In the genomic region with DNA sequence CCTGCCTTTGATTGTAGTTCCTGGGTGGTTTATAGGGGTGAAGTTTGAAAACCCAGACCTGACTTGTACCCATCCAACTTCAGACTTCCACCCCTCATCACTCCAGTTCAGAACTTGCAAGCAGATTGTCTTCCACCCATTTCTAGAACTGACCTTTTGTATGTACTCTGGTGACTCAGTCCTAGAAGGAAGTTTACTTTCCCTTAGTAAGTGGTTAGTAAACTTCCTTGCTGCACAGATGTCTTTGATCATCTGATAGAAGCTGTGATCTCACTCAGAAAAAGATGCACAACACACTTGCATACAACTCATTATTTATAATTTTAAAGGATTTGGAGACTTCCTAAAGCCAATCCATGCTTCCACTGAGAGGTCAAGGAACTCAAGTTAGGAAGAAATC, we compare ENCODE assay signal across 14 cellular contexts.
DNase-seq lines count a peak whose midpoint lies in the region; ATAC-seq and TF ChIP-seq lines count a peak whose summit lies in the region.
"Had no signal": no experiment of that assay in that cellular context is flagged by ENCODE, and none has a peak within 500 bp of the region (broad histone marks: within the 10 kb centered on the region; RNA-seq: fewer than 3 reads in every experiment).

No MANE protein-coding gene starts in this region.

- no peak overlapping the region; the same call in 1 of the 2 replicates for H3K4ac ChIP-seq in IMR-90 (ENCODE audit: low read depth, low read length)

- H3K36me3 ChIP-seq in DND-41 (ENCODE audit: insufficient read depth, low read length) (no peaks in the 10 kb centered on the region), IMR-90 (ENCODE audit: control insufficient read depth, insufficient read depth, low read length) (no peaks in the 10 kb centered on the region), mammary epithelial cell (ENCODE audit: insufficient read depth, low read length) (no peaks in the 10 kb centered on the region), tibial artery (no peaks in the 10 kb centered on the region)
- H3K36me3 ChIP-seq: thoracic aorta had no signal

- no peak for TF ChIP-seq RAD21 in IMR-90 (IDR thresholded peaks at IDR 0.05; ENCODE audit: low read length)

- DNase-seq in DND-41 = no peak
- DNase-seq in IMR-90 = peak; percentile 53
- DNase-seq in mammary epithelial cell = peak; percentile 68
- peak; percentile 49 for DNase-seq in myocyte (ENCODE audit: low read depth)
- DNase-seq in tibial artery = no peak
- no peak for DNase-seq in HuH-7 (ENCODE audit: low spot score)
- DNase-seq: activated CD8-positive, alpha-beta T cell treated with anti-CD3 and anti-CD28 coated beads, Interleukin-2, amount 10 ng/mL, durations not matched to agents 7 days and 5 days; DMS 273 treated with DMSO at 0.1 percent for 48 hours; hypothalamus; naive thymus-derived CD4-positive, alpha-beta T cell; NCI-H1417 had no signal

- dilution Hi-C loops in IMR-90 (cut with HindIII; ENCODE audit: low sequenced_read_pairs, unreplicated experiment) (no loop called here), mammary epithelial cell (cut with HindIII; ENCODE audit: low sequenced_read_pairs) (no loop called here)

- ATAC-seq in DND-41 (ENCODE audit: insufficient read depth, low read depth) = peak; percentile 79
- ATAC-seq in IMR-90 (ENCODE audit: low read depth) = peak; percentile 77
- ATAC-seq in GM18511 (IDR thresholded peaks at IDR 0.05; ENCODE audit: unreplicated experiment) = no peak
- no peak for ATAC-seq in GM21447 (IDR thresholded peaks at IDR 0.05; ENCODE audit: unreplicated experiment)
- ATAC-seq: activated CD8-positive, alpha-beta T cell treated with anti-CD3 and anti-CD28 coated beads, Interleukin-2, amount 10 ng/mL, durations not matched to agents 7 days and 5 days; naive thymus-derived CD4-positive, alpha-beta T cell had no signal

- H2BK20ac ChIP-seq in IMR-90 (ENCODE audit: low read depth, low read length) = peak overlapping the region; percentile 76; the same call in 1 of the 2 replicates

- H2AK9ac ChIP-seq in IMR-90 (replicated peaks; ENCODE audit: low read depth, low read length, poor library complexity) = no peak overlapping the region

- no peak overlapping the region for H3K4me3 ChIP-seq in DND-41 (ENCODE audit: low read depth in 1 of 2, low read length in 2 of 2)
- H3K4me3 ChIP-seq in IMR-90 (ENCODE audit: insufficient read depth, low read depth, low read length) = no peak overlapping the region
- H3K4me3 ChIP-seq in mammary epithelial cell (replicated peaks in 1 of 3; ENCODE audit: insufficient read depth in 1 of 3, low read depth in 2 of 3, low read length in 3 of 3) = no peak overlapping the region
- no peak overlapping the region for H3K4me3 ChIP-seq in tibial artery
- H3K4me3 ChIP-seq: thoracic aorta had no signal

- H2AFZ ChIP-seq in DND-41 (ENCODE audit: low read depth, low read length) (peak overlapping the region; percentile 58; the same call in 1 of the 2 replicates), IMR-90 (replicated peaks; ENCODE audit: low read length, poor library complexity) (no peak overlapping the region), mammary epithelial cell (ENCODE audit: low read depth, low read length) (peak overlapping the region; percentile 12)

- H3K9ac ChIP-seq in DND-41 (ENCODE audit: low read depth, low read length) (no peak overlapping the region), IMR-90 (ENCODE audit: low read depth, low read length) (no peak overlapping the region), mammary epithelial cell (ENCODE audit: insufficient read depth, low read length) (no peak overlapping the region)

- H2BK120ac ChIP-seq in IMR-90 (ENCODE audit: low read depth, low read length) = peak overlapping the region; percentile 60; the same call in 1 of the 2 replicates

- H4K20me1 ChIP-seq in DND-41 (ENCODE audit: insufficient read depth, low read length) = no peaks in the 10 kb centered on the region
- H4K20me1 ChIP-seq in IMR-90 (ENCODE audit: insufficient read depth, low read length) = no peaks in the 10 kb centered on the region
- H4K20me1 ChIP-seq in mammary epithelial cell (ENCODE audit: insufficient read depth, low read length) = no peaks in the 10 kb centered on the region

- peak overlapping the region; percentile 72 for H2BK5ac ChIP-seq in IMR-90 (ENCODE audit: low read depth, low read length, poor library complexity, severe bottlenecking)

- H3K9me3 ChIP-seq in DND-41 (ENCODE audit: insufficient read depth, low read length, severe bottlenecking) = no peaks in the 10 kb centered on the region
- no peaks in the 10 kb centered on the region for H3K9me3 ChIP-seq in IMR-90 (ENCODE audit: control insufficient read depth, insufficient read depth, low read length)
- H3K9me3 ChIP-seq in mammary epithelial cell (replicated peaks; ENCODE audit: insufficient read depth, low read length) = no peaks in the 10 kb centered on the region
- H3K9me3 ChIP-seq in tibial artery = no peaks in the 10 kb centered on the region
- H3K9me3 ChIP-seq: thoracic aorta had no signal

- no peak overlapping the region for H3K56ac ChIP-seq in IMR-90 (ENCODE audit: extremely low read depth, insufficient read depth, low read length)

- H3K4me1 ChIP-seq in DND-41 (ENCODE audit: insufficient read depth, low read length) (peaks cover 13% of the 10 kb centered on the region), IMR-90 (ENCODE audit: control insufficient read depth, insufficient read depth, low read length) (0 out of 2 replicates have a peak, but pooled peaks cover 2% of the 10 kb centered on the region), mammary epithelial cell (ENCODE audit: insufficient read depth, low read length) (peaks cover 20% of the 10 kb centered on the region), tibial artery (no peaks in the 10 kb centered on the region)

- BruUV-seq in IMR-90 (replicated peaks; lab: Mats Ljungman, UMichigan) (no TSS peak), mammary epithelial cell (replicated peaks; lab: Mats Ljungman, UMichigan) (no TSS peak)

- H4K91ac ChIP-seq in IMR-90 (ENCODE audit: insufficient read depth, low read depth, low read length) = peak overlapping the region; percentile 37; the same call in 1 of the 2 replicates

- peak overlapping the region; percentile 86; the same call in 1 of the 3 replicates for H2BK15ac ChIP-seq in IMR-90 (ENCODE audit: low read depth, low read length)

- no peaks in the 10 kb centered on the region for H3K27me3 ChIP-seq in DND-41 (ENCODE audit: insufficient read depth, low read length, poor library complexity)
- no peaks in the 10 kb centered on the region for H3K27me3 ChIP-seq in IMR-90 (ENCODE audit: control insufficient read depth, insufficient read depth, low read length)
- H3K27me3 ChIP-seq in mammary epithelial cell (ENCODE audit: insufficient read depth, low read length) = no peaks in the 10 kb centered on the region
- no peaks in the 10 kb centered on the region for H3K27me3 ChIP-seq in tibial artery

- no peaks in the 10 kb centered on the region for H3K79me2 ChIP-seq in DND-41 (ENCODE audit: insufficient read depth, low read length)
- no peaks in the 10 kb centered on the region for H3K79me2 ChIP-seq in mammary epithelial cell (ENCODE audit: insufficient read depth, low read length)

- in situ Hi-C loops in IMR-90 (cut with MboI; ENCODE audit: low sequenced_read_pairs) (no loop called here), mammary epithelial cell (cut with MboI; ENCODE audit: low sequenced_read_pairs in 2 of 2) (no loop called here)

- CTCF ChIA-PET in IMR-90 (lab: Yijun Ruan, JAX) (interaction anchor here (0.6 to 1.3 kb wide), 2 partner anchors 11 to 471 kb away, joined by 3 read pairs; no protein-coding TSS in a partner anchor), mammary epithelial cell (lab: Charles Lee; ENCODE audit: low non-redundant PET) (no interaction called here)

- no peak overlapping the region for H4K8ac ChIP-seq in IMR-90 (ENCODE audit: low read depth in 2 of 2, low read length in 2 of 2)

- H3K14ac ChIP-seq in IMR-90 (replicated peaks; ENCODE audit: low read depth, low read length) = 0 out of 2 replicates have a peak overlapping the region, but pooled peaks have one; percentile 13

- intact Hi-C loops in IMR-90 (cut with micrococcal nuclease) = no loop called here
- intact Hi-C loops in mammary epithelial cell (cut with micrococcal nuclease) = no loop called here
- intact Hi-C loops in tibial artery (cut with DNase I; ENCODE audit: low total_unique reads) = no loop called here

- no peaks in the 10 kb centered on the region for H3K9me1 ChIP-seq in IMR-90 (ENCODE audit: insufficient read depth, low read length)

- H3K4me2 ChIP-seq in DND-41 (ENCODE audit: insufficient read depth, low read length) = no peak overlapping the region
- H3K4me2 ChIP-seq in IMR-90 (ENCODE audit: low read depth, low read length) = peak overlapping the region; percentile 31; the same call in 1 of the 2 replicates
- H3K4me2 ChIP-seq in mammary epithelial cell (ENCODE audit: insufficient read depth, low read depth, low read length) = no peak overlapping the region

- 0 out of 2 replicates have a peak overlapping the region, but pooled peaks have one; percentile 27 for H3K23ac ChIP-seq in IMR-90 (ENCODE audit: low read depth, low read length)

- H3K79me1 ChIP-seq in IMR-90 (ENCODE audit: low read depth in 1 of 2, low read length in 2 of 2) = no peaks in the 10 kb centered on the region

- peak overlapping the region; percentile 31; the same call in 1 of the 2 replicates for H4K5ac ChIP-seq in IMR-90 (ENCODE audit: low read depth, low read length)

- H3K18ac ChIP-seq in IMR-90 (ENCODE audit: low read depth, low read length) = peak overlapping the region; percentile 35; the same call in 1 of the 2 replicates

- H3K27ac ChIP-seq in DND-41 (ENCODE audit: low read length) (peak overlapping the region; percentile 52), IMR-90 (ENCODE audit: insufficient read depth, low read length) (no peak overlapping the region), mammary epithelial cell (ENCODE audit: insufficient read depth, low read depth, low read length) (no peak overlapping the region), tibial artery (no peak overlapping the region)
- H3K27ac ChIP-seq: thoracic aorta had no signal

- H2AK5ac ChIP-seq in IMR-90 (ENCODE audit: low read depth, low read length) = no peak overlapping the region

- no peak for TF ChIP-seq POLR2A in IMR-90 (IDR thresholded peaks at IDR 0.05; ENCODE audit: low read depth, low read length)

- POLR2A ChIA-PET in IMR-90 (lab: Charles Lee; ENCODE audit: unreplicated experiment) = interaction anchor here (0.6 kb wide), 1 partner anchor 28 kb away, joined by 3 read pairs; no protein-coding TSS in a partner anchor

- TF ChIP-seq CTCF in DND-41 (IDR thresholded peaks at IDR 0.05; ENCODE audit: borderline replicate concordance, extremely low read depth, low read length, poor library complexity, severe bottlenecking) (no peak), IMR-90 (conservative IDR thresholded peaks at IDR 0.05; ENCODE audit: low read depth, low read length) (no peak), mammary epithelial cell (conservative IDR thresholded peaks at IDR 0.05 in 1 of 2, IDR thresholded peaks at IDR 0.05 in 1 of 2; ENCODE audit: extremely low read depth in 1 of 2, insufficient read depth in 1 of 2, low read depth in 1 of 2, low read length in 2 of 2) (no peak), tibial artery (IDR thresholded peaks at IDR 0.05) (no peak)

Comparison
In these comparisons a context has a peak if more than half of its experiments do, and no peak if none do; other contexts are left out.
1. ATAC-seq: peak in DND-41 (single experiment) and IMR-90 (single experiment); none in GM18511 (single experiment) and GM21447 (single experiment).
2. DNase-seq: peak in IMR-90 (single experiment), mammary epithelial cell (single experiment) and myocyte (single experiment); none in DND-41 (single experiment), tibial artery (0 of 2) and HuH-7 (single experiment).